In genomic region chr2:62344472-62344871, GRCh38 we compare ENCODE assay signal across 9 cellular contexts.
A peak's percentile ranks its signal among the peaks of the same experiment; 100 is the strongest.
DNase-seq lines count a peak whose midpoint lies in the region; ATAC-seq and TF ChIP-seq lines count a peak whose summit lies in the region.
"Had no signal": no experiment of that assay in that cellular context is flagged by ENCODE, and none has a peak within 500 bp of the region (broad histone marks: within the 10 kb centered on the region; RNA-seq: fewer than 3 reads in every experiment).

No MANE protein-coding gene starts in this region.

- TF ChIP-seq POLR2A in esophagus muscularis mucosa (IDR thresholded peaks at IDR 0.05; ENCODE audit: low read depth) = no peak

- H3K27me3 ChIP-seq in esophagus muscularis mucosa (no peaks in the 10 kb centered on the region), heart right ventricle (no peaks in the 10 kb centered on the region)
- H3K27me3 ChIP-seq: SJCRH30 had no signal

- no peak for TF ChIP-seq EP300 in esophagus muscularis mucosa (IDR thresholded peaks at IDR 0.05)

- ATAC-seq in GM18498 (IDR thresholded peaks at IDR 0.05; ENCODE audit: unreplicated experiment) = peak; percentile 79
- ATAC-seq in GM19468 (IDR thresholded peaks at IDR 0.05; ENCODE audit: extremely low read depth, unreplicated experiment) = peak; percentile 72
- ATAC-seq in HG03354 (IDR thresholded peaks at IDR 0.05; ENCODE audit: poor library complexity, severe bottlenecking, unreplicated experiment) = peak; percentile 88
- ATAC-seq in heart right ventricle = no peak

- WGBS in esophagus muscularis mucosa = 93% methylated on average over 5 of the region's 5 CpGs
- 89 to 96% methylated on average over 5 of the region's 5 CpGs for whole genome bisulfite sequencing in heart right ventricle, 2 donors

- no peak overlapping the region for H3K4me3 ChIP-seq in esophagus muscularis mucosa
- H3K4me3 ChIP-seq in heart right ventricle = no peak overlapping the region
- H3K4me3 ChIP-seq: SJCRH30 had no signal

- DNase-seq in epithelial cell of prostate (ENCODE audit: low read depth, low spot score) (peak; percentile 79), esophagus muscularis mucosa (ENCODE audit: extremely low spot score) (no peak), heart right ventricle (no peak), NCI-H1436 (lab: John Stamatoyannopoulos, UW) (no peak), SW 1271 (lab: John Stamatoyannopoulos, UW) (no peak)
- DNase-seq: SJCRH30 had no signal

- TF ChIP-seq CTCF in esophagus muscularis mucosa (IDR thresholded peaks at IDR 0.05) (no peak), heart right ventricle (IDR thresholded peaks at IDR 0.05) (no peak)

- H3K27ac ChIP-seq in epithelial cell of prostate (no peak overlapping the region), esophagus muscularis mucosa (replicated peaks in 1 of 4) (no peak overlapping the region), heart right ventricle (no peak overlapping the region)
- H3K27ac ChIP-seq: SJCRH30 had no signal

- H3K4me1 ChIP-seq in esophagus muscularis mucosa = peaks cover 0 to 7% (median 6%) of the 10 kb centered on the region in 4 donors
- H3K4me1 ChIP-seq in heart right ventricle = peaks cover 0 to 35% (median 15%) of the 10 kb centered on the region in 9 donors
- H3K4me1 ChIP-seq: SJCRH30 had no signal

- intact Hi-C loops in esophagus muscularis mucosa (cut with DNase I) = no loop called here
- intact Hi-C loops in heart right ventricle (cut with DNase I) = loop anchor here in 1 of 10 donors (10.0 kb wide), 1 partner anchor 150 kb away; the partner anchor contains the start of gene B3GNT2

- H3K9me3 ChIP-seq in esophagus muscularis mucosa = no peaks in the 10 kb centered on the region
- no peaks in the 10 kb centered on the region for H3K9me3 ChIP-seq in heart right ventricle
- H3K9me3 ChIP-seq: SJCRH30 had no signal

- H3K36me3 ChIP-seq in esophagus muscularis mucosa (no peaks in the 10 kb centered on the region), heart right ventricle (no peaks in the 10 kb centered on the region)
- H3K36me3 ChIP-seq: SJCRH30 had no signal

Comparison
In these comparisons a context has a peak if more than half of its experiments do, and no peak if none do; other contexts are left out.
1. ATAC-seq: peak in GM18498 (single experiment), GM19468 (single experiment) and HG03354 (single experiment); none in heart right ventricle (0 of 8).